Comparison of ENCODE assay signal across 17 cellular contexts in genomic region chr20:13455713-13456112, GRCh38.
"Had no signal": no experiment of that assay in that cellular context is flagged by ENCODE, and none has a peak within 500 bp of the region (broad histone marks: within the 10 kb centered on the region; RNA-seq: fewer than 3 reads in every experiment).

No MANE protein-coding gene starts in this region.

- H3K27ac ChIP-seq: body of pancreas, hepatocyte, psoas muscle, sigmoid colon, upper lobe of left lung had no signal

- H3K9me3 ChIP-seq: body of pancreas, psoas muscle, sigmoid colon, upper lobe of left lung had no signal

- H3K36me3 ChIP-seq: sigmoid colon, upper lobe of left lung had no signal

- ATAC-seq: body of pancreas; naive thymus-derived CD8-positive, alpha-beta T cell; psoas muscle had no signal

- H3K79me2 ChIP-seq: hepatocyte had no signal

- H3K27me3 ChIP-seq: body of pancreas, hepatocyte, sigmoid colon, upper lobe of left lung had no signal

- DNase-seq: activated CD4-positive, alpha-beta T cell treated with anti-CD3 and anti-CD28 coated beads, Interleukin-2, amount 50 U/mL, for 1 hour; activated CD4-positive, CD25-positive, alpha-beta regulatory T cell; activated naive CD4-positive, alpha-beta T cell treated with anti-CD3 and anti-CD28 coated beads, Interleukin-2, amount 50 U/mL, for 16 hours; activated T-cell treated with anti-CD3 and anti-CD28 coated beads, Interleukin-2, amount 50 U/mL, for 1 hour; amniotic stem cell; body of pancreas; dermis blood vessel endothelial cell; erythroblast; naive thymus-derived CD8-positive, alpha-beta T cell; nucleus accumbens; sigmoid colon; stimulated activated CD4-positive, alpha-beta T cell treated with anti-CD3 and anti-CD28 coated beads, Interleukin-2, amount 100 ng/mL, for 48 hours; T-helper 2 cell had no signal

- H3K4me1 ChIP-seq: body of pancreas, psoas muscle had no signal

- H2AFZ ChIP-seq: hepatocyte had no signal

- H3K4me3 ChIP-seq: body of pancreas, hepatocyte, lung, psoas muscle, sigmoid colon, upper lobe of left lung had no signal

- H3K4me2 ChIP-seq: hepatocyte had no signal
